In genomic region chr9:69141851-69142250, GRCh38 we compare ENCODE assay signal across 22 cellular contexts.
"Had no signal": no experiment of that assay in that cellular context is flagged by ENCODE, and none has a peak within 500 bp of the region (broad histone marks: within the 10 kb centered on the region; RNA-seq: fewer than 3 reads in every experiment).

No MANE protein-coding gene starts in this region.

- H3K9me3 Mint-ChIP-seq: activated naive CD4-positive, alpha-beta T cell treated with anti-CD3 and anti-CD28 coated beads, Interleukin-2, amount 10 ng/mL, durations not matched to agents 7 days and 5 days; activated T-cell treated with anti-CD3 and anti-CD28 coated beads, Interleukin-2, amount 50 U/mL, for 24 hours; nephron progenitor cell had no signal

- H3K27me3 ChIP-seq: brain microvascular endothelial cell, foreskin keratinocyte, suprapubic skin, transverse colon had no signal

- ATAC-seq: activated CD4-positive, alpha-beta T cell treated with anti-CD3 and anti-CD28 coated beads for 36 hours; foreskin keratinocyte; stimulated activated naive CD8-positive, alpha-beta T cell treated with anti-CD3 and anti-CD28 coated beads, Interleukin-15, Interleukin-2, amounts not matched to agents 100 U/mL and 50 U/mL, for 24 hours had no signal

- H3K36me3 ChIP-seq: brain microvascular endothelial cell, suprapubic skin, transverse colon had no signal

- H3K36me3 Mint-ChIP-seq: activated naive CD4-positive, alpha-beta T cell treated with anti-CD3 and anti-CD28 coated beads, Interleukin-2, amount 10 ng/mL, durations not matched to agents 7 days and 5 days had no signal

- H3K27me3 Mint-ChIP-seq: activated CD4-positive, alpha-beta T cell treated with anti-CD3 and anti-CD28 coated beads for 36 hours; activated naive CD4-positive, alpha-beta T cell treated with anti-CD3 and anti-CD28 coated beads, Interleukin-2, amount 10 ng/mL, durations not matched to agents 7 days and 5 days; activated T-cell treated with anti-CD3 and anti-CD28 coated beads, Interleukin-2, amount 50 U/mL, for 24 hours had no signal

- FAIRE-seq: TTC549 had no signal

- H3K27ac ChIP-seq: brain microvascular endothelial cell, suprapubic skin, transverse colon had no signal

- DNase-seq: activated CD4-positive, alpha-beta T cell treated with anti-CD3 and anti-CD28 coated beads for 36 hours; activated CD4-positive, alpha-beta T cell treated with anti-CD3 and anti-CD28 coated beads, Interleukin-2, amount 50 U/mL, for 48 hours; activated naive CD4-positive, alpha-beta T cell treated with anti-CD3 and anti-CD28 coated beads, Interleukin-2, amount 10 ng/mL, durations not matched to agents 7 days and 5 days; activated T-cell treated with anti-CD3 and anti-CD28 coated beads, Interleukin-2, amount 50 U/mL, for 24 hours; aorta; brain microvascular endothelial cell; central memory CD4-positive, alpha-beta T cell; effector CD4-positive, alpha-beta T cell; foreskin keratinocyte; hypothalamus; islet precursor cell; left colon; mammary epithelial cell; nephron progenitor cell; nucleus accumbens; right cardiac atrium; stimulated activated CD4-positive, alpha-beta T cell treated with anti-CD3 and anti-CD28 coated beads, Interleukin-2, amount 100 ng/mL, for 24 hours; stimulated activated naive CD8-positive, alpha-beta T cell treated with anti-CD3 and anti-CD28 coated beads, Interleukin-15, Interleukin-2, amounts not matched to agents 100 U/mL and 50 U/mL, for 24 hours; transverse colon had no signal

- H3K4me3 ChIP-seq: coronary artery, suprapubic skin, transverse colon had no signal

- H3K4me1 Mint-ChIP-seq: activated CD4-positive, alpha-beta T cell treated with anti-CD3 and anti-CD28 coated beads for 36 hours had no signal

- H3K4me3 Mint-ChIP-seq: activated CD4-positive, alpha-beta T cell treated with anti-CD3 and anti-CD28 coated beads for 36 hours; activated naive CD4-positive, alpha-beta T cell treated with anti-CD3 and anti-CD28 coated beads, Interleukin-2, amount 10 ng/mL, durations not matched to agents 7 days and 5 days; activated T-cell treated with anti-CD3 and anti-CD28 coated beads, Interleukin-2, amount 50 U/mL, for 24 hours; nephron progenitor cell had no signal

- H3K27ac Mint-ChIP-seq: activated CD4-positive, alpha-beta T cell treated with anti-CD3 and anti-CD28 coated beads for 36 hours; activated naive CD4-positive, alpha-beta T cell treated with anti-CD3 and anti-CD28 coated beads, Interleukin-2, amount 10 ng/mL, durations not matched to agents 7 days and 5 days; activated T-cell treated with anti-CD3 and anti-CD28 coated beads, Interleukin-2, amount 50 U/mL, for 24 hours; nephron progenitor cell had no signal

- H3K9me3 ChIP-seq: suprapubic skin, transverse colon had no signal
